Comparison of ENCODE assay signal across 8 cellular contexts in the genomic region with DNA sequence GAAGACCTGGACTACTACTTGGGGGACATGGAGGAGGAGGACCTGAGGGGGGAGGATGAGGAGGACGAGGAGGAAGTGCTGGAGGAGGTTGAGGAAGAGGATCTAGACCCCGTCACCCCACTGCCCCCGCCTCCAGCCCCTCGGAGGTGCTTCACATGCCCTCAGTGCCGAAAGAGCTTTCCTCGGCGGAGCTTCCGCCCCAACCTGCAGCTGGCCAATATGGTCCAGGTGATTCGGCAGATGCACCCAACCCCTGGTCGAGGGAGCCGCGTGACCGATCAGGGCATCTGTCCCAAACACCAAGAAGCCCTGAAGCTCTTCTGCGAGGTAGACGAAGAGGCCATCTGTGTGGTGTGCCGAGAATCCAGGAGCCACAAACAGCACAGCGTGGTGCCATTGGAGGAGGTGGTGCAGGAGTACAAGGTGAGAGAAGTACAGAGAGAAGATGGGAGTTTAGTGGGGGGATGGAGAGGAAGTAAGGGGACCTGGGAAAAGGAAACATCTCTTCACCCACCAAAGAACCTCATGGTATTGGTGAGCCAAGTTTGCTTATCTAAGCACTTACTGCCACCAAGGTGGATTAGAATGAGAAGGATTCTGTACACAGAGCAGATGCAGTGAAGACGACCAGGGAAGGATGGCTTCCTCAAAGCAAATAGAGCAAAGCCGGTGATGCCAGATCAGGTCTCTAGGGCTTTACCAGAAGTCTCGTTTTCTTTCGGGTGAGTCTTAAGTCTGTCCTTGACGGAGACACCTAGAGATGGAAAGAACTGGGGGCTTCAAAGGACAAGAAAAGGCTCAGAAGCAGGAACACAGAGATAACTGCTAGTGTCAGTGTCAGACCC. TPM values are rescaled to one million over a fixed set of nuclear protein-coding genes. Genes with fewer than 3 reads are reported as not detected.
DNase-seq lines count a peak whose midpoint lies in the region; ATAC-seq and TF ChIP-seq lines count a peak whose summit lies in the region.

No MANE protein-coding gene starts in this region.

- H3K9me2 ChIP-seq in SU-DHL-6 (replicated peaks; ENCODE audit: insufficient read depth, low read length) = no peaks in the 10 kb centered on the region

- DNase-seq in GM12864 (ENCODE audit: low read depth) = no peak
- no peak for DNase-seq in epithelial cell of prostate (ENCODE audit: low read depth, low spot score)
- peak; percentile 80 for DNase-seq in posterior vena cava (ENCODE audit: low spot score)
- no peak for DNase-seq in OCI-M2 (lab: John Stamatoyannopoulos, UW; ENCODE audit: unreplicated experiment)
- DNase-seq in GM03348 (ENCODE audit: low spot score) = no peak

- peak overlapping the region; percentile 38 for H2AFZ ChIP-seq in SU-DHL-6 (ENCODE audit: low read depth, low read length, severe bottlenecking)

- ATAC-seq in GM18907 (IDR thresholded peaks at IDR 0.05; ENCODE audit: unreplicated experiment) (no peak), esophagus mucosa (no peak)

- H4K20me1 ChIP-seq in SU-DHL-6 (ENCODE audit: low read depth, low read length) = no peaks in the 10 kb centered on the region

- H3F3A ChIP-seq in SU-DHL-6 (ENCODE audit: insufficient read depth) = peaks cover 39% of the 10 kb centered on the region

- H3K4me2 ChIP-seq in SU-DHL-6 (ENCODE audit: low read depth, low read length, poor library complexity, severe bottlenecking) = peak overlapping the region; percentile 98

- peak overlapping the region; percentile 95 for H3K27ac ChIP-seq in SU-DHL-6 (ENCODE audit: low read depth, low read length)
- peak overlapping the region; percentile 96 for H3K27ac ChIP-seq in epithelial cell of prostate

- intact Hi-C loops in posterior vena cava (cut with DNase I) = loop anchor here in 1 of 2 donors (1.0 kb wide), 1 partner anchor 33 kb away; no protein-coding TSS in a partner anchor

- H3K9me3 ChIP-seq in SU-DHL-6 (ENCODE audit: insufficient read depth, low read length) = no peaks in the 10 kb centered on the region

- H3K4me3 ChIP-seq in GM12864 (ENCODE audit: low read depth, low read length) (peak overlapping the region; percentile 70), SU-DHL-6 (ENCODE audit: insufficient read depth, low read length, poor library complexity, severe bottlenecking) (peak overlapping the region; percentile 94)

- no peaks in the 10 kb centered on the region for H3K36me3 ChIP-seq in SU-DHL-6 (ENCODE audit: low read length)

- peaks cover 30% of the 10 kb centered on the region for H3K79me2 ChIP-seq in SU-DHL-6 (ENCODE audit: insufficient read depth, low read length)

- peak overlapping the region; percentile 80 for H3K9ac ChIP-seq in SU-DHL-6 (ENCODE audit: low read length)

- TF ChIP-seq CTCF in GM12864 (IDR thresholded peaks at IDR 0.05; ENCODE audit: low read depth, low read length, missing control alignments) (no peak), SU-DHL-6 (IDR thresholded peaks at IDR 0.05; ENCODE audit: insufficient read depth, low read length, poor library complexity, severe bottlenecking) (no peak)

- H3K27me3 ChIP-seq in SU-DHL-6 (ENCODE audit: low read length) = no peaks in the 10 kb centered on the region

RNA-seq across cellular contexts. Expression of gene TRIM41, which starts 1.5 kb away (rescaled TPM):
- 10 to 100 TPM; 15.2 to 20.4 TPM for total RNA-seq in posterior vena cava
- 16.4 TPM for total RNA-seq in esophagus mucosa

RNA-seq across cellular contexts. Expression of gene RACK1, which starts 19.1 kb away (rescaled TPM):
- total RNA-seq in posterior vena cava (1,000 to 10,000 TPM; 1,013 to 1,030 TPM), esophagus mucosa (1,941 TPM)

RNA-seq across cellular contexts. Expression of gene TRIM7, which starts 19.6 kb away (rescaled TPM):
- 1 to 10 TPM; 3.1 to 3.5 TPM for total RNA-seq in posterior vena cava
- 36.9 TPM for total RNA-seq in esophagus mucosa

RNA-seq across cellular contexts. Expression of gene TRIM52, which starts 36.3 kb away (rescaled TPM):
- total RNA-seq in posterior vena cava (10 to 100 TPM in 1 of 2 donors, 1 to 10 TPM in 1; 9.5 to 12.1 TPM), esophagus mucosa (2.7 TPM)
